Comparison of ENCODE assay signal across 16 cellular contexts in the genomic region with DNA sequence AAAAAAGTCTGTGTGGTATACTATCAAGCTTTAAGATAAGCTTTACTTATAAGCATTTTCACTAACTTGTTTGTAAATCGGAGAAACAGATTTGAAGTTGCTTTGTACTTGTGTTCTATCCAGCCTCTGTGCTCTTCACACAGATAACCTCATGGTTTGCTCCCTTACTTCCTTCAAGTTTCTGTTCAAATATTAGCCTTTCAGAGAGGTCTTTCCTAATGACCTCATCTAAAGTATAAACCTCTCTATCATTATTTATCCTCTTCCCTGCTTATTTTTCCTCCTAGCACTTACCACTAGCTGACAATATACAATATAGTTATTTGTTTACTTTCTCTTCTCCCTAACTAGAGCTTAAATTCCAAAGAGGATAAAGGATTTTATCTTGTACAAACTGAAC.
A peak's percentile ranks its signal among the peaks of the same experiment; 100 is the strongest.
DNase-seq lines count a peak whose midpoint lies in the region; ATAC-seq and TF ChIP-seq lines count a peak whose summit lies in the region.
"Had no signal": no experiment of that assay in that cellular context is flagged by ENCODE, and none has a peak within 500 bp of the region (broad histone marks: within the 10 kb centered on the region; RNA-seq: fewer than 3 reads in every experiment).

No MANE protein-coding gene starts in this region.

- no peak for TF ChIP-seq CTCF in IMR-90 (conservative IDR thresholded peaks at IDR 0.05; ENCODE audit: low read depth, low read length)

- CTCF ChIA-PET in IMR-90 (lab: Yijun Ruan, JAX): interaction anchor here (0.6 to 2.5 kb wide), 2 partner anchors 443 to 921 kb away, joined by 3 to 9 read pairs; no protein-coding TSS in a partner anchor

- no peak overlapping the region for H3K9ac ChIP-seq in IMR-90 (ENCODE audit: low read depth, low read length)
- H3K9ac ChIP-seq in adipocyte (ENCODE audit: low read length): no peak overlapping the region

- 0 out of 2 replicates have a peak overlapping the region, but pooled peaks have one; percentile 24 for H3K4me2 ChIP-seq in IMR-90 (ENCODE audit: low read depth, low read length)

- no TSS peak for BruUV-seq in IMR-90 (replicated peaks; lab: Mats Ljungman, UMichigan)

- H3K36me3 Mint-ChIP-seq in naive B cell: peaks cover 13 to 23% of the 10 kb centered on the region in 2 donors

- no peak overlapping the region for H3K14ac ChIP-seq in IMR-90 (replicated peaks; ENCODE audit: low read depth, low read length)

- H2AK9ac ChIP-seq in IMR-90 (replicated peaks; ENCODE audit: low read depth, low read length, poor library complexity): no peak overlapping the region

- no peak for TF ChIP-seq POLR2A in IMR-90 (IDR thresholded peaks at IDR 0.05; ENCODE audit: low read depth, low read length)

- H3K79me1 ChIP-seq in IMR-90 (ENCODE audit: low read depth in 1 of 2, low read length in 2 of 2): no peaks in the 10 kb centered on the region; a peak in 2 of 4 replicates

- no peak overlapping the region for H2BK120ac ChIP-seq in IMR-90 (ENCODE audit: low read depth, low read length)

- H4K8ac ChIP-seq in IMR-90 (ENCODE audit: low read depth in 2 of 2, low read length in 2 of 2): no peak overlapping the region

- no peak overlapping the region for H2BK5ac ChIP-seq in IMR-90 (ENCODE audit: low read depth, low read length, poor library complexity, severe bottlenecking)

- dilution Hi-C loops in IMR-90 (cut with HindIII; ENCODE audit: low sequenced_read_pairs, unreplicated experiment): no loop called here

- no peak overlapping the region for H3K27ac ChIP-seq in IMR-90 (ENCODE audit: insufficient read depth, low read length)
- H3K27ac ChIP-seq: 22Rv1, cardiac muscle cell, esophagus muscularis mucosa, thoracic aorta had no signal

- H3K4me3 Mint-ChIP-seq in naive B cell: no peak overlapping the region

- H4K5ac ChIP-seq in IMR-90 (ENCODE audit: low read depth, low read length): no peak overlapping the region

- no peak overlapping the region for H4K91ac ChIP-seq in IMR-90 (ENCODE audit: insufficient read depth, low read depth, low read length)

- no peak overlapping the region for H2AFZ ChIP-seq in IMR-90 (replicated peaks; ENCODE audit: low read length, poor library complexity)

- POLR2A ChIA-PET in IMR-90 (lab: Charles Lee; ENCODE audit: unreplicated experiment): no interaction called here

- H3K27ac Mint-ChIP-seq in naive B cell: peak overlapping the region in 5 of 6 donors; percentile 13 to 77 (median 40)

- ATAC-seq in IMR-90 (ENCODE audit: low read depth) (peak; percentile 49), naive B cell (ENCODE audit: low read depth in 2 of 2) (no peak), GM21825 (IDR thresholded peaks at IDR 0.05; ENCODE audit: unreplicated experiment) (no peak), GM19324 (IDR thresholded peaks at IDR 0.05; ENCODE audit: low FRiP score, unreplicated experiment) (no peak)
- ATAC-seq: GM12878 had no signal

- WGBS in IMR-90 (ENCODE audit: extremely low coverage in 2 of 2, insufficient read length in 1 of 2), 2 experiments: 100% methylated on average over 1 of the region's 1 CpG; no CpG with 5 or more reads in 1 of the 2 experiments

- no peaks in the 10 kb centered on the region for H4K20me1 ChIP-seq in IMR-90 (ENCODE audit: insufficient read depth, low read length)

- H3K36me3 ChIP-seq in IMR-90 (ENCODE audit: control insufficient read depth, insufficient read depth, low read length) (peaks cover 4% of the 10 kb centered on the region; the same call in 1 of the 2 replicates), adipocyte (ENCODE audit: control insufficient read depth, insufficient read depth, low read length, severe bottlenecking) (peaks cover 38% of the 10 kb centered on the region)
- H3K36me3 ChIP-seq: thoracic aorta had no signal

- H3K4me1 ChIP-seq in IMR-90 (ENCODE audit: control insufficient read depth, insufficient read depth, low read length) (peaks cover 2% of the 10 kb centered on the region; the same call in 1 of the 2 replicates), adipocyte (ENCODE audit: control insufficient read depth, insufficient read depth, low read length) (peaks cover 20% of the 10 kb centered on the region)

- H3K9me3 ChIP-seq in IMR-90 (ENCODE audit: control insufficient read depth, insufficient read depth, low read length) (no peaks in the 10 kb centered on the region), adipocyte (ENCODE audit: control insufficient read depth, low read length) (no peaks in the 10 kb centered on the region)
- H3K9me3 ChIP-seq: esophagus muscularis mucosa, thoracic aorta had no signal

- no peak overlapping the region for H2BK15ac ChIP-seq in IMR-90 (ENCODE audit: low read depth, low read length)

- H3K18ac ChIP-seq in IMR-90 (ENCODE audit: low read depth, low read length): no peak overlapping the region

- no peak overlapping the region for H2BK20ac ChIP-seq in IMR-90 (ENCODE audit: low read depth, low read length)

- H3K9me1 ChIP-seq in IMR-90 (ENCODE audit: insufficient read depth, low read length): no peaks in the 10 kb centered on the region

- in situ Hi-C loops in IMR-90 (cut with MboI; ENCODE audit: low sequenced_read_pairs): no loop called here

- intact Hi-C loops in IMR-90 (cut with micrococcal nuclease): loop anchor here (5.0 to 10.0 kb wide), 5 partner anchors 246 to 1173 kb away; no protein-coding TSS in a partner anchor

- TF ChIP-seq RAD21 in IMR-90 (IDR thresholded peaks at IDR 0.05; ENCODE audit: low read length): no peak

- H3K27me3 ChIP-seq in IMR-90 (ENCODE audit: control insufficient read depth, insufficient read depth, low read length) (no peaks in the 10 kb centered on the region), adipocyte (replicated peaks; ENCODE audit: control insufficient read depth, insufficient read depth, low read length) (no peaks in the 10 kb centered on the region)
- H3K27me3 ChIP-seq: cardiac muscle cell, esophagus muscularis mucosa had no signal

- H3K27me3 Mint-ChIP-seq in naive B cell: no peaks in the 10 kb centered on the region

- no peak overlapping the region for H3K4me3 ChIP-seq in IMR-90 (ENCODE audit: insufficient read depth, low read depth, low read length)
- H3K4me3 ChIP-seq in adipocyte (ENCODE audit: low read length): no peak overlapping the region
- H3K4me3 ChIP-seq: cardiac muscle cell, esophagus muscularis mucosa, GM12878, thoracic aorta had no signal

- DNase-seq in DMS153 (lab: John Stamatoyannopoulos, UW) (peak; percentile 70), DMS153 treated with DMSO at 0.1 percent for 48 hours (lab: John Stamatoyannopoulos, UW; ENCODE audit: unreplicated experiment) (no peak), IMR-90 (no peak), adipocyte (ENCODE audit: low read depth) (peak; percentile 2), naive B cell (no peak), cortex of kidney (lab: John Stamatoyannopoulos, UW) (no peak)
- DNase-seq: DMS79 treated with DMSO at 0.1 percent for 48 hours, KBM-7, NCI-H2171 had no signal

- H3K9me3 Mint-ChIP-seq in naive B cell: no peaks in the 10 kb centered on the region

- no peak overlapping the region; the same call in 1 of the 2 replicates for H3K23ac ChIP-seq in IMR-90 (ENCODE audit: low read depth, low read length)

- no peak overlapping the region for H2AK5ac ChIP-seq in IMR-90 (ENCODE audit: low read depth, low read length)

- no peak overlapping the region for H3K4ac ChIP-seq in IMR-90 (ENCODE audit: low read depth, low read length)

- H3K56ac ChIP-seq in IMR-90 (ENCODE audit: extremely low read depth, insufficient read depth, low read length): no peak overlapping the region

- H3K4me1 Mint-ChIP-seq in naive B cell: peaks cover 0 to 6% (median 4%) of the 10 kb centered on the region in 3 donors

TF ChIP-seq in IMR-90, 13 proteins besides CTCF, POLR2A, EP300 and RAD21:
- TF ChIP-seq CEBPB (IDR thresholded peaks at IDR 0.05; ENCODE audit: low read depth, low read length) (no peak), CHD1 (IDR thresholded peaks at IDR 0.05; ENCODE audit: low read depth, low read length) (no peak), RFX5 (IDR thresholded peaks at IDR 0.05; ENCODE audit: low read depth, low read length) (no peak)
TF ChIP-seq in IMR-90: peak in this region for 0.

Comparison
In these comparisons a context has a peak if more than half of its experiments do, and no peak if none do; other contexts are left out.
1. DNase-seq: peak in DMS153 (single experiment) and adipocyte (single experiment); none in DMS153 treated with DMSO at 0.1 percent for 48 hours (single experiment), IMR-90 (single experiment), naive B cell (single experiment) and cortex of kidney (single experiment).